ENCODE assay signal across 18 cellular contexts in genomic region chr2:75595541-75596395, GRCh38. TPM values are rescaled to one million over a fixed set of nuclear protein-coding genes. Genes with fewer than 3 reads are reported as not detected.
DNase-seq lines count a peak whose midpoint lies in the region; ATAC-seq and TF ChIP-seq lines count a peak whose summit lies in the region.
"Had no signal": no experiment of that assay in that cellular context is flagged by ENCODE, and none has a peak within 500 bp of the region (broad histone marks: within the 10 kb centered on the region; RNA-seq: fewer than 3 reads in every experiment).

No MANE protein-coding gene starts in this region.

- POLR2A ChIA-PET in MCF 10A (lab: Yijun Ruan, JAX), result interaction anchor here (0.9 to 2.5 kb wide), 3 partner anchors 11 to 35 kb away, joined by 4 to 11 read pairs (median 9); partner anchors contain the start of gene EVA1A

- H3K36me3 Mint-ChIP-seq in MCF 10A (ENCODE audit: insufficient read depth, unreplicated experiment), result no peaks in the 10 kb centered on the region
- H3K36me3 Mint-ChIP-seq: natural killer cell had no signal

- CTCF ChIA-PET in MCF 10A (lab: Yijun Ruan, JAX), result interaction anchor here (0.7 to 2.7 kb wide), 10 partner anchors 8 to 130 kb away, joined by 3 to 18 read pairs (median 4); partner anchors contain the start of gene EVA1A

- peaks cover 54% of the 10 kb centered on the region for H3K4me1 Mint-ChIP-seq in MCF 10A (ENCODE audit: insufficient read depth, unreplicated experiment)
- H3K4me1 Mint-ChIP-seq: activated T-helper 17 cell treated with anti-CD3 and anti-CD28 coated beads, Interleukin-2, amount 50 U/mL, for 72 hours; natural killer cell had no signal

- BruUV-seq in MCF 10A (replicated peaks; lab: Mats Ljungman, UMichigan), result no TSS peak

- peak; percentile 45 for DNase-seq in MCF 10A (ENCODE audit: unreplicated experiment)
- no peak for DNase-seq in breast epithelium (ENCODE audit: low spot score in 2 of 2)
- peak; percentile 68 to 80 for DNase-seq in foreskin fibroblast
- no peak for DNase-seq in D341Med (ENCODE audit: low spot score)
- no peak for DNase-seq in GM13977 (ENCODE audit: low spot score)
- DNase-seq in inferior parietal cortex (ENCODE audit: extremely low spot score), result no peak
- no peak for DNase-seq in gastrocnemius medialis
- DNase-seq: caudate nucleus, DMS79, H9, KG1, left colon, natural killer cell, NCI-H1930, thyroid gland had no signal

- H3K4me3 ChIP-seq in breast epithelium (no peak overlapping the region), WI38 (ENCODE audit: low read depth, low read length) (peak overlapping the region; percentile 10; the same call in 1 of the 2 replicates), foreskin fibroblast (ENCODE audit: low read depth in 1 of 2, low read length in 2 of 2) (no peak overlapping the region), gastrocnemius medialis (no peak overlapping the region)
- H3K4me3 ChIP-seq: esophagus muscularis mucosa, thyroid gland had no signal

- H3K9me3 Mint-ChIP-seq in MCF 10A (ENCODE audit: unreplicated experiment), result no peaks in the 10 kb centered on the region
- H3K9me3 Mint-ChIP-seq: activated T-helper 17 cell treated with anti-CD3 and anti-CD28 coated beads, Interleukin-2, amount 50 U/mL, for 72 hours; H9; natural killer cell had no signal

- no peak for TF ChIP-seq POLR2A in breast epithelium (IDR thresholded peaks at IDR 0.05)
- no peak for TF ChIP-seq POLR2A in gastrocnemius medialis (IDR thresholded peaks at IDR 0.05)

- no peaks in the 10 kb centered on the region for H3K36me3 ChIP-seq in breast epithelium
- H3K36me3 ChIP-seq in gastrocnemius medialis, result no peaks in the 10 kb centered on the region
- H3K36me3 ChIP-seq: esophagus muscularis mucosa, thyroid gland had no signal

- H3K27ac Mint-ChIP-seq in MCF 10A (ENCODE audit: low read depth, unreplicated experiment), result no peak overlapping the region
- H3K27ac Mint-ChIP-seq: activated T-helper 17 cell treated with anti-CD3 and anti-CD28 coated beads, Interleukin-2, amount 50 U/mL, for 72 hours; H9; natural killer cell had no signal

- ATAC-seq in gastrocnemius medialis, result no peak
- ATAC-seq: activated T-helper 17 cell treated with anti-CD3 and anti-CD28 coated beads, Interleukin-2, amount 50 U/mL, for 72 hours; left colon; natural killer cell had no signal

- no peaks in the 10 kb centered on the region for H3K4me1 ChIP-seq in breast epithelium
- no peaks in the 10 kb centered on the region for H3K4me1 ChIP-seq in gastrocnemius medialis
- H3K4me1 ChIP-seq: esophagus muscularis mucosa, thyroid gland had no signal

- H3K27me3 Mint-ChIP-seq in MCF 10A (ENCODE audit: insufficient read depth, unreplicated experiment), result no peaks in the 10 kb centered on the region
- H3K27me3 Mint-ChIP-seq: activated T-helper 17 cell treated with anti-CD3 and anti-CD28 coated beads, Interleukin-2, amount 50 U/mL, for 72 hours had no signal

- TF ChIP-seq CTCF in MCF 10A (IDR thresholded peaks at IDR 0.05; ENCODE audit: unreplicated experiment), result no peak
- TF ChIP-seq CTCF in breast epithelium (IDR thresholded peaks at IDR 0.05), result no peak
- no peak for TF ChIP-seq CTCF in WI38 (IDR thresholded peaks at IDR 0.05; ENCODE audit: low read depth, low read length)
- no peak for TF ChIP-seq CTCF in foreskin fibroblast (IDR thresholded peaks at IDR 0.05; ENCODE audit: low read depth, low read length)
- TF ChIP-seq CTCF in GM13977 (IDR thresholded peaks at IDR 0.05; ENCODE audit: extremely low read depth, insufficient read depth, missing control alignments), result no peak
- no peak for TF ChIP-seq CTCF in gastrocnemius medialis (IDR thresholded peaks at IDR 0.05 in 4 of 5, conservative IDR thresholded peaks at IDR 0.05 in 1 of 5)

- H3K4me3 Mint-ChIP-seq in MCF 10A (ENCODE audit: unreplicated experiment), result no peak overlapping the region
- H3K4me3 Mint-ChIP-seq: activated T-helper 17 cell treated with anti-CD3 and anti-CD28 coated beads, Interleukin-2, amount 50 U/mL, for 72 hours; H9; natural killer cell had no signal

- intact Hi-C loops in MCF 10A (cut with micrococcal nuclease), result no loop called here
- intact Hi-C loops in breast epithelium (cut with DNase I; ENCODE audit: low total_unique reads), result no loop called here
- intact Hi-C loops in gastrocnemius medialis (cut with DNase I; ENCODE audit: low total_unique reads), result no loop called here

- H3K9me3 ChIP-seq in breast epithelium (no peaks in the 10 kb centered on the region), gastrocnemius medialis (no peaks in the 10 kb centered on the region)
- H3K9me3 ChIP-seq: esophagus muscularis mucosa, thyroid gland had no signal

- in situ Hi-C loops in GM13977 (cut with MboI; ENCODE audit: low pct_unique_long_range_greater_than_20kb, low sequenced_read_pairs, unreplicated experiment), result no loop called here
- in situ Hi-C loops in gastrocnemius medialis (cut with MboI; ENCODE audit: low sequenced_read_pairs in 4 of 4), result no loop called here

- H3K27me3 ChIP-seq in breast epithelium (no peaks in the 10 kb centered on the region), gastrocnemius medialis (no peaks in the 10 kb centered on the region)
- H3K27me3 ChIP-seq: esophagus muscularis mucosa, thyroid gland had no signal

- H3K27ac ChIP-seq in breast epithelium, result no peak overlapping the region
- no peak overlapping the region for H3K27ac ChIP-seq in gastrocnemius medialis
- H3K27ac ChIP-seq: esophagus muscularis mucosa, thyroid gland had no signal

RNA-seq across cellular contexts. Expression of gene EVA1A, which starts 35.0 kb away (rescaled TPM):
- total RNA-seq in MCF 10A (2022) (7.6 and 14.4 TPM in 2 replicates), breast epithelium (10 to 100 TPM in 1 of 3 donors, 1 to 10 TPM in 1, not detected in 1; 5.2 to 10.4 TPM), gastrocnemius medialis (1 to 10 TPM in 2 of 4 donors, under 1 TPM in 2; 0.16 to 2.4 (median 0.82) TPM)
- total RNA-seq: activated T-helper 17 cell treated with anti-CD3 and anti-CD28 coated beads, Interleukin-2, amount 50 U/mL, for 72 hours; natural killer cell had no signal

RNA-seq across cellular contexts. Expression of gene MRPL19, which starts 50.8 kb away (rescaled TPM):
- total RNA-seq in MCF 10A (2022) (49.1 and 65.4 TPM in 2 replicates), breast epithelium (10 to 100 TPM; 26.5 to 32.0 (median 28.5) TPM), gastrocnemius medialis (10 to 100 TPM; 25.4 to 95.3 (median 69.8) TPM)

Comparison
In these comparisons a context has a peak if more than half of its experiments do, and no peak if none do; other contexts are left out.
1. DNase-seq: peak in MCF 10A (single experiment) and foreskin fibroblast (2 of 2); none in breast epithelium (0 of 2), D341Med (single experiment), GM13977 (single experiment), inferior parietal cortex (single experiment) and gastrocnemius medialis (0 of 2).